Comparison of ENCODE assay signal across 23 cellular contexts in genomic region chr15:26087395-26087794, GRCh38.
DNase-seq lines count a peak whose midpoint lies in the region; ATAC-seq and TF ChIP-seq lines count a peak whose summit lies in the region.
"Had no signal": no experiment of that assay in that cellular context is flagged by ENCODE, and none has a peak within 500 bp of the region (broad histone marks: within the 10 kb centered on the region; RNA-seq: fewer than 3 reads in every experiment).

No MANE protein-coding gene starts in this region.

- peaks cover 2% of the 10 kb centered on the region for H3K27me3 Mint-ChIP-seq in activated CD8-positive, alpha-beta T cell treated with anti-CD3 and anti-CD28 coated beads, Interleukin-2, amount 10 ng/mL, durations not matched to agents 7 days and 5 days (ENCODE audit: low read depth)

- no peak for ATAC-seq in HG03196 (IDR thresholded peaks at IDR 0.05; ENCODE audit: unreplicated experiment)
- no peak for ATAC-seq in activated CD8-positive, alpha-beta T cell treated with anti-CD3 and anti-CD28 coated beads, Interleukin-2, amount 10 ng/mL, durations not matched to agents 7 days and 5 days
- ATAC-seq: activated T-helper 17 cell treated with anti-CD3 and anti-CD28 coated beads, Interleukin-2, amount 50 U/mL, for 72 hours; heart left ventricle; right cardiac atrium had no signal

- peaks cover 9% of the 10 kb centered on the region for H3K4me1 Mint-ChIP-seq in activated CD8-positive, alpha-beta T cell treated with anti-CD3 and anti-CD28 coated beads, Interleukin-2, amount 10 ng/mL, durations not matched to agents 7 days and 5 days (ENCODE audit: low read depth)

- POLR2A ChIA-PET in activated CD8-positive, alpha-beta T cell treated with anti-CD3 and anti-CD28 coated beads, Interleukin-2, amount 10 ng/mL, durations not matched to agents 7 days and 5 days (lab: Charles Lee): no interaction called here

- no peak for TF ChIP-seq CTCF in fibroblast of pulmonary artery (IDR thresholded peaks at IDR 0.05; ENCODE audit: low read length, missing control alignments)
- no peak for TF ChIP-seq CTCF in retinal pigment epithelial cell (conservative IDR thresholded peaks at IDR 0.05; ENCODE audit: low read depth, low read length)

- H3K27ac Mint-ChIP-seq in activated CD8-positive, alpha-beta T cell treated with anti-CD3 and anti-CD28 coated beads, Interleukin-2, amount 10 ng/mL, durations not matched to agents 7 days and 5 days: no peak overlapping the region
- H3K27ac Mint-ChIP-seq: activated T-helper 17 cell treated with anti-CD3 and anti-CD28 coated beads, Interleukin-2, amount 50 U/mL, for 72 hours; T-helper 1 cell treated with Interleukin-12 subunit alpha and Interleukin-12 subunit beta and Interleukin-4 antibody, amounts not matched to agents 30 μg/mL and 1 μg/mL, for 36 hours had no signal

- H3K4me3 ChIP-seq in fibroblast of pulmonary artery (replicated peaks; ENCODE audit: low read depth, low read length) (no peak overlapping the region), retinal pigment epithelial cell (ENCODE audit: low read length) (peak overlapping the region; percentile 9)
- H3K4me3 ChIP-seq: heart left ventricle had no signal

- no peaks in the 10 kb centered on the region for H3K36me3 Mint-ChIP-seq in activated CD8-positive, alpha-beta T cell treated with anti-CD3 and anti-CD28 coated beads, Interleukin-2, amount 10 ng/mL, durations not matched to agents 7 days and 5 days (ENCODE audit: low read depth)

- DNase-seq in EL: peak; percentile 71
- peak; percentile 28 for DNase-seq in RKO (ENCODE audit: low spot score)
- DNase-seq in fibroblast of pulmonary artery (ENCODE audit: low read depth): peak; percentile 3
- DNase-seq in retinal pigment epithelial cell (ENCODE audit: low read depth): peak; percentile 91
- DNase-seq in activated CD8-positive, alpha-beta T cell treated with anti-CD3 and anti-CD28 coated beads, Interleukin-2, amount 10 ng/mL, durations not matched to agents 7 days and 5 days: no peak
- DNase-seq in KG1 (lab: John Stamatoyannopoulos, UW): no peak
- no peak for DNase-seq in D341Med (ENCODE audit: low spot score)
- DNase-seq: activated CD4-positive, CD25-positive, alpha-beta regulatory T cell; amygdala; C1 segment of cervical spinal cord; DMS79; heart left ventricle; islet precursor cell; NCI-H146; NCI-H2227 treated with DMSO at 0.1 percent for 48 hours; NK-92 treated with Interleukin-12 subunit alpha and Interleukin-12 subunit beta, amount 100 ng/mL, for 24 hours; right cardiac atrium; Right ventricle myocardium superior; stimulated activated CD4-positive, alpha-beta T cell treated with anti-CD3 and anti-CD28 coated beads, Interleukin-1b, Interleukin-23, amount 100 ng/mL, for 48 hours; substantia nigra had no signal

- no peaks in the 10 kb centered on the region for H3K9me3 Mint-ChIP-seq in activated CD8-positive, alpha-beta T cell treated with anti-CD3 and anti-CD28 coated beads, Interleukin-2, amount 10 ng/mL, durations not matched to agents 7 days and 5 days (ENCODE audit: insufficient read depth)
- H3K9me3 Mint-ChIP-seq: activated T-helper 17 cell treated with anti-CD3 and anti-CD28 coated beads, Interleukin-2, amount 50 U/mL, for 72 hours; T-helper 1 cell treated with Interleukin-12 subunit alpha and Interleukin-12 subunit beta and Interleukin-4 antibody, amounts not matched to agents 30 μg/mL and 1 μg/mL, for 36 hours had no signal

- CTCF ChIA-PET in activated CD8-positive, alpha-beta T cell treated with anti-CD3 and anti-CD28 coated beads, Interleukin-2, amount 10 ng/mL, durations not matched to agents 7 days and 5 days (lab: Charles Lee): interaction anchor here (1.3 kb wide), 1 partner anchor 8 kb away, joined by 6 read pairs; no protein-coding TSS in a partner anchor

- H3K4me3 Mint-ChIP-seq in activated CD8-positive, alpha-beta T cell treated with anti-CD3 and anti-CD28 coated beads, Interleukin-2, amount 10 ng/mL, durations not matched to agents 7 days and 5 days: no peak overlapping the region
- H3K4me3 Mint-ChIP-seq: activated T-helper 17 cell treated with anti-CD3 and anti-CD28 coated beads, Interleukin-2, amount 50 U/mL, for 72 hours; T-helper 1 cell treated with Interleukin-12 subunit alpha and Interleukin-12 subunit beta and Interleukin-4 antibody, amounts not matched to agents 30 μg/mL and 1 μg/mL, for 36 hours had no signal

Comparison
In these comparisons a context has a peak if more than half of its experiments do, and no peak if none do; other contexts are left out.
1. DNase-seq: peak in EL (single experiment), RKO (single experiment), fibroblast of pulmonary artery (single experiment) and retinal pigment epithelial cell (single experiment); none in activated CD8-positive, alpha-beta T cell treated with anti-CD3 and anti-CD28 coated beads, Interleukin-2, amount 10 ng/mL, durations not matched to agents 7 days and 5 days (single experiment), KG1 (single experiment) and D341Med (single experiment).